12 cellular contexts compared by ENCODE assay signal in genomic region chr5:150154618-150155134, GRCh38. TPM values are rescaled to one million over a fixed set of nuclear protein-coding genes. Genes with fewer than 3 reads are reported as not detected.
A peak's percentile ranks its signal among the peaks of the same experiment; 100 is the strongest.
DNase-seq lines count a peak whose midpoint lies in the region; ATAC-seq and TF ChIP-seq lines count a peak whose summit lies in the region.
"Had no signal": no experiment of that assay in that cellular context is flagged by ENCODE, and none has a peak within 500 bp of the region (broad histone marks: within the 10 kb centered on the region; RNA-seq: fewer than 3 reads in every experiment).

No MANE protein-coding gene starts in this region.

- TF ChIP-seq POLR2A in lower leg skin (IDR thresholded peaks at IDR 0.05): no peak

- no peak for TF ChIP-seq CTCF in lower leg skin (IDR thresholded peaks at IDR 0.05)

- no peak for ATAC-seq in HG03460 (IDR thresholded peaks at IDR 0.05; ENCODE audit: unreplicated experiment)

- WGBS in lower leg skin, 2 donors: 45 to 54% methylated on average over 7 of the region's 7 CpGs

- peak overlapping the region; percentile 52 for H3K27ac ChIP-seq in substantia nigra (ENCODE audit: low read depth, low read length, poor library complexity, severe bottlenecking)
- H3K27ac ChIP-seq: 22Rv1 had no signal

- DNase-seq in DMS 273 (lab: John Stamatoyannopoulos, UW; ENCODE audit: unreplicated experiment) (peak; percentile 27), DMS 273 treated with DMSO at 0.1 percent for 48 hours (lab: John Stamatoyannopoulos, UW) (no peak), amniotic epithelial cell (ENCODE audit: low read depth) (peak; percentile 49), lower leg skin (ENCODE audit: low spot score in 2 of 2) (no peak), substantia nigra (lab: John Stamatoyannopoulos, UW) (peak in 1 of 49 donors; percentile 44), hypothalamus (lab: John Stamatoyannopoulos, UW) (no peak)
- DNase-seq in stimulated activated CD4-positive, alpha-beta T cell treated with anti-CD3 and anti-CD28 coated beads, Interleukin-2, amount 100 ng/mL, for 24 hours: no peak
- DNase-seq: NCI-H1436 treated with DMSO at 0.1 percent for 48 hours; stimulated activated naive CD4-positive, alpha-beta T cell treated with Interleukin-2 at 50 U/mL for 16 hours; T1000 had no signal

- peak overlapping the region; percentile 40 for H3K4me3 ChIP-seq in lower leg skin (ENCODE audit: low read depth, poor library complexity, severe bottlenecking)

- intact Hi-C loops in lower leg skin (cut with DNase I; ENCODE audit: low total_unique reads): no loop called here

RNA-seq across cellular contexts. Expression of gene PDGFRB, which starts 1.0 kb away (rescaled TPM):
- 10 to 100 TPM; 33.9 to 88.7 (median 41.7) TPM for total RNA-seq in lower leg skin

RNA-seq across cellular contexts. Expression of gene CDX1, which starts 11.9 kb away (rescaled TPM):
- total RNA-seq in lower leg skin: not detected

RNA-seq across cellular contexts. Expression of gene SLC6A7, which starts 35.2 kb away (rescaled TPM):
- under 1 TPM in 1 of 4 donors, not detected in 3; 0.88 TPM for total RNA-seq in lower leg skin

Comparison
In these comparisons a context has a peak if more than half of its experiments do, and no peak if none do; other contexts are left out.
1. DNase-seq: peak in DMS 273 (single experiment) and amniotic epithelial cell (single experiment); none in DMS 273 treated with DMSO at 0.1 percent for 48 hours (single experiment), lower leg skin (0 of 2), hypothalamus (0 of 51) and stimulated activated CD4-positive, alpha-beta T cell treated with anti-CD3 and anti-CD28 coated beads, Interleukin-2, amount 100 ng/mL, for 24 hours (0 of 2).